In genomic region chr14:99574099-99574880, GRCh38 we compare ENCODE assay signal across 8 cellular contexts. TPM values are rescaled to one million over a fixed set of nuclear protein-coding genes. Genes with fewer than 3 reads are reported as not detected.
DNase-seq lines count a peak whose midpoint lies in the region; ATAC-seq and TF ChIP-seq lines count a peak whose summit lies in the region.

No MANE protein-coding gene starts in this region.

- ATAC-seq in GM21737 (IDR thresholded peaks at IDR 0.05; ENCODE audit: unreplicated experiment) (no peak), GM21723 (IDR thresholded peaks at IDR 0.05; ENCODE audit: unreplicated experiment) (no peak)

- peak overlapping the region; percentile 90 for H3K27ac Mint-ChIP-seq in type B pancreatic cell
- H3K27ac Mint-ChIP-seq in activated T-helper 1 cell treated with anti-CD3 and anti-CD28 coated beads, Interleukin-12 subunit alpha, Interleukin-12 subunit beta, Interleukin-2, Interleukin-4 antibody, amounts not matched to agents 30 ng/mL and 10 ng/mL and 1 ng/mL, durations not matched to agents 14 hours and 24 hours and 36 hours: no peak overlapping the region

- no peaks in the 10 kb centered on the region for H3K36me3 Mint-ChIP-seq in type B pancreatic cell
- no peaks in the 10 kb centered on the region for H3K36me3 Mint-ChIP-seq in activated T-helper 1 cell treated with anti-CD3 and anti-CD28 coated beads, Interleukin-12 subunit alpha, Interleukin-12 subunit beta, Interleukin-2, Interleukin-4 antibody, amounts not matched to agents 30 ng/mL and 10 ng/mL and 1 ng/mL, durations not matched to agents 14 hours and 24 hours and 36 hours (ENCODE audit: low read depth)

- intact Hi-C loops in activated T-helper 1 cell treated with anti-CD3 and anti-CD28 coated beads, Interleukin-12 subunit alpha, Interleukin-12 subunit beta, Interleukin-2, Interleukin-4 antibody, amounts not matched to agents 30 ng/mL and 10 ng/mL and 1 ng/mL, durations not matched to agents 14 hours and 24 hours and 36 hours (cut with micrococcal nuclease): no loop called here

- DNase-seq in DMS53 (lab: John Stamatoyannopoulos, UW): peak; percentile 33
- no peak for DNase-seq in DMS53 treated with DMSO at 0.1 percent for 48 hours (lab: John Stamatoyannopoulos, UW; ENCODE audit: unreplicated experiment)
- DNase-seq in astrocyte of the spinal cord (ENCODE audit: low read depth, low spot score): peak; percentile 56
- peak; percentile 91 for DNase-seq in kidney glomerular epithelial cell (lab: John Stamatoyannopoulos, UW)
- no peak for DNase-seq in type B pancreatic cell (ENCODE audit: extremely low spot score, unreplicated experiment)
- DNase-seq in activated T-helper 1 cell treated with anti-CD3 and anti-CD28 coated beads, Interleukin-12 subunit alpha, Interleukin-12 subunit beta, Interleukin-2, Interleukin-4 antibody, amounts not matched to agents 30 ng/mL and 10 ng/mL and 1 ng/mL, durations not matched to agents 14 hours and 24 hours and 36 hours (ENCODE audit: low spot score): no peak

- H3K4me1 Mint-ChIP-seq in type B pancreatic cell (ENCODE audit: unreplicated experiment): peaks cover 71% of the 10 kb centered on the region
- no peaks in the 10 kb centered on the region for H3K4me1 Mint-ChIP-seq in activated T-helper 1 cell treated with anti-CD3 and anti-CD28 coated beads, Interleukin-12 subunit alpha, Interleukin-12 subunit beta, Interleukin-2, Interleukin-4 antibody, amounts not matched to agents 30 ng/mL and 10 ng/mL and 1 ng/mL, durations not matched to agents 14 hours and 24 hours and 36 hours (ENCODE audit: low read depth)

- H3K4me3 ChIP-seq in astrocyte of the spinal cord (ENCODE audit: low read depth, low read length): no peak overlapping the region

- no peaks in the 10 kb centered on the region for H3K9me3 Mint-ChIP-seq in type B pancreatic cell
- H3K9me3 Mint-ChIP-seq in activated T-helper 1 cell treated with anti-CD3 and anti-CD28 coated beads, Interleukin-12 subunit alpha, Interleukin-12 subunit beta, Interleukin-2, Interleukin-4 antibody, amounts not matched to agents 30 ng/mL and 10 ng/mL and 1 ng/mL, durations not matched to agents 14 hours and 24 hours and 36 hours: no peaks in the 10 kb centered on the region

- in situ Hi-C loops in astrocyte of the spinal cord (cut with HindIII; ENCODE audit: low sequenced_read_pairs): no loop called here

- TF ChIP-seq CTCF in astrocyte of the spinal cord (IDR thresholded peaks at IDR 0.05; ENCODE audit: low read depth, low read length): no peak
- TF ChIP-seq CTCF in type B pancreatic cell (conservative IDR thresholded peaks at IDR 0.05): no peak

- peak overlapping the region; percentile 70 for H3K4me3 Mint-ChIP-seq in type B pancreatic cell
- no peak overlapping the region for H3K4me3 Mint-ChIP-seq in activated T-helper 1 cell treated with anti-CD3 and anti-CD28 coated beads, Interleukin-12 subunit alpha, Interleukin-12 subunit beta, Interleukin-2, Interleukin-4 antibody, amounts not matched to agents 30 ng/mL and 10 ng/mL and 1 ng/mL, durations not matched to agents 14 hours and 24 hours and 36 hours

- no peaks in the 10 kb centered on the region for H3K27me3 Mint-ChIP-seq in type B pancreatic cell
- no peaks in the 10 kb centered on the region for H3K27me3 Mint-ChIP-seq in activated T-helper 1 cell treated with anti-CD3 and anti-CD28 coated beads, Interleukin-12 subunit alpha, Interleukin-12 subunit beta, Interleukin-2, Interleukin-4 antibody, amounts not matched to agents 30 ng/mL and 10 ng/mL and 1 ng/mL, durations not matched to agents 14 hours and 24 hours and 36 hours (ENCODE audit: insufficient read depth)

RNA-seq across cellular contexts. Expression of gene CCDC85C, which starts 29.7 kb away (rescaled TPM):
- 49.1 and 83.8 TPM in 2 replicates for total RNA-seq in type B pancreatic cell (ENCODE audit: low replicate concordance)
- 7.4 and 7.6 TPM in 2 replicates for total RNA-seq in activated T-helper 1 cell treated with anti-CD3 and anti-CD28 coated beads, Interleukin-12 subunit alpha, Interleukin-12 subunit beta, Interleukin-2, Interleukin-4 antibody, amounts not matched to agents 30 ng/mL and 10 ng/mL and 1 ng/mL, durations not matched to agents 14 hours and 24 hours and 36 hours

Comparison
In these comparisons a context has a peak if more than half of its experiments do, and no peak if none do; other contexts are left out.
1. DNase-seq: peak in DMS53 (single experiment), astrocyte of the spinal cord (single experiment) and kidney glomerular epithelial cell (single experiment); none in DMS53 treated with DMSO at 0.1 percent for 48 hours (single experiment), type B pancreatic cell (single experiment) and activated T-helper 1 cell treated with anti-CD3 and anti-CD28 coated beads, Interleukin-12 subunit alpha, Interleukin-12 subunit beta, Interleukin-2, Interleukin-4 antibody, amounts not matched to agents 30 ng/mL and 10 ng/mL and 1 ng/mL, durations not matched to agents 14 hours and 24 hours and 36 hours (single experiment).